In genomic region chr16:48377301-48377700, GRCh38 we compare ENCODE assay signal across 1 cellular context.
TF ChIP-seq lines count a peak whose summit lies in the region.

No MANE protein-coding gene starts in this region.

TF ChIP-seq in GM12878, 131 proteins besides CTCF, POLR2A, EP300 and RAD21:
- peak; percentile 32; the same call in 1 of the 2 replicates for TF ChIP-seq RUNX3 (IDR thresholded peaks at IDR 0.05; ENCODE audit: low read length)
